1 cellular context compared by ENCODE assay signal in the genomic region with DNA sequence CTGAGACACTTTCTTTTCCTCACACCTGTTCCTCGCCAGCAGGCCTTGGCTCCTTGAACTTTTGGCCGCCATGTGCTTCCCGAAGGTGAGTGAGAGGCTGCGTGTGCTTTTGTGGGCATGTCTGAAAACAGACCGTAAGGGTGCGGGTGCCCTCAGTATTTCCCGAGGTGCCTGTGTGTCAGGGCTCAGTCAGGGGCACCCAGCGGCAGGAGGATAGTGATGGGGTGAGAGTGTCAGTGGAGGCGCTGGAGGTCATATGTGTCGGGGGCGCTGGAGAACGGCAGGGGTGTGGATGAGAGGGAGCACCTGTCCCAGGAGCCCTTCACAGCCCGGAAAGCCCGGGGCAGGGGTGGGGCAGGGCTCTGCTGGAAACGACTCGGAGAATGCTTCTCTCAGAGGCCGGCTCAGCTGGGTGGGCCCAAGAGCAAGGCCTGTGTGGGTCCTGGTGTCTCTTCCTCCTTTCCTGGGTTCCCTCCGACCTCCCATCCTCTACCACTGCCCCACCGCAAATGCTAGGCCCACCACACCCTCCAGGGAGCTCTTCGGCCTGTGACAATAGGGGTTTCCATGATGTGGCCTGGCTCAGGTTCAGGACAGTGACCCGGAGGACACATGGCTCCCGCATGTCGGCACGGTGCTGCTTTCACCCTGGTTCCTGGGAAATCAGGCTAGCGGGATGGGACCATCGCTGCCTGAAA.
TF ChIP-seq lines count a peak whose summit lies in the region.

No MANE protein-coding gene starts in this region.

TF ChIP-seq in HepG2, 621 proteins besides CTCF, POLR2A, EP300 and RAD21 (continued from another document and continues in another):
- TF ChIP-seq ZNF281 (CRISPR knock-in tag; IDR thresholded peaks at IDR 0.05; ENCODE audit: borderline replicate concordance) (no peak), SALL2 (CRISPR knock-in tag; IDR thresholded peaks at IDR 0.05) (peak; percentile 35; the same call in 1 of the 2 replicates), NRL (CRISPR knock-in tag; IDR thresholded peaks at IDR 0.05; ENCODE audit: borderline replicate concordance) (peak; percentile 26; the same call in 1 of the 2 replicates), RBFOX2 (IDR thresholded peaks at IDR 0.05; ENCODE audit: low read depth, low read length) (0 out of 2 replicates have a peak, but pooled peaks have one; percentile 31), ATF1 (CRISPR knock-in tag; IDR thresholded peaks at IDR 0.05) (no peak), CCAR2 (optimal IDR thresholded peaks at IDR 0.05; ENCODE audit: low read depth, low read length) (no peak), ZNF335 (CRISPR knock-in tag; IDR thresholded peaks at IDR 0.05) (no peak), ZNF296 (CRISPR knock-in tag; conservative IDR thresholded peaks at IDR 0.05) (no peak), SIN3A (IDR thresholded peaks at IDR 0.05; ENCODE audit: borderline replicate concordance, low read depth, low read length) (peak; percentile 15; the same call in 1 of the 2 replicates), ZSCAN9 (CRISPR knock-in tag; IDR thresholded peaks at IDR 0.05; ENCODE audit: borderline replicate concordance) (no peak), HNRNPLL (IDR thresholded peaks at IDR 0.05; ENCODE audit: low read depth, low read length, poor library complexity, severe bottlenecking) (peak; percentile 22), ZNF205 (CRISPR knock-in tag; IDR thresholded peaks at IDR 0.05) (no peak), ZNF768 (CRISPR knock-in tag; IDR thresholded peaks at IDR 0.05) (0 out of 2 replicates have a peak, but pooled peaks have one; percentile 12), ZBTB42 (CRISPR knock-in tag; IDR thresholded peaks at IDR 0.05) (no peak), ZNF788 (CRISPR knock-in tag; IDR thresholded peaks at IDR 0.05; ENCODE audit: borderline replicate concordance) (no peak), POLR2AphosphoS2 (IDR thresholded peaks at IDR 0.05; ENCODE audit: low read depth, low read length) (no peak; the same call in 1 of the 2 replicates), ZSCAN21 (CRISPR knock-in tag; IDR thresholded peaks at IDR 0.05; ENCODE audit: borderline replicate concordance) (peak; percentile 42; the same call in 1 of the 2 replicates), ZNF224 (CRISPR knock-in tag; IDR thresholded peaks at IDR 0.05) (0 out of 2 replicates have a peak, but pooled peaks have one; percentile 40), JUNB (CRISPR knock-in tag; IDR thresholded peaks at IDR 0.05; ENCODE audit: borderline replicate concordance) (peak; percentile 3; the same call in 1 of the 2 replicates), ZNF775 (CRISPR knock-in tag; IDR thresholded peaks at IDR 0.05; ENCODE audit: borderline replicate concordance) (peak; percentile 70), ZNF883 (CRISPR knock-in tag; IDR thresholded peaks at IDR 0.05; ENCODE audit: not compliant biosample characterization) (no peak), DNMT3B (CRISPR knock-in tag; conservative IDR thresholded peaks at IDR 0.05) (peak; percentile 80), HOXA5 (CRISPR knock-in tag; IDR thresholded peaks at IDR 0.05) (0 out of 2 replicates have a peak, but pooled peaks have one; percentile 30), ZNF878 (CRISPR knock-in tag; IDR thresholded peaks at IDR 0.05) (0 out of 2 replicates have a peak, but pooled peaks have one; percentile 48), ZNF34 (CRISPR knock-in tag; IDR thresholded peaks at IDR 0.05; ENCODE audit: borderline replicate concordance) (no peak), ZNF589 (CRISPR knock-in tag; conservative IDR thresholded peaks at IDR 0.05) (no peak), ZNF563 (CRISPR knock-in tag; IDR thresholded peaks at IDR 0.05) (peak; percentile 19; the same call in 1 of the 2 replicates), ZBTB7A (CRISPR knock-in tag; IDR thresholded peaks at IDR 0.05) (peak; percentile 17; the same call in 1 of the 2 replicates), BATF2 (CRISPR knock-in tag; IDR thresholded peaks at IDR 0.05) (no peak), AKNA (CRISPR knock-in tag; IDR thresholded peaks at IDR 0.05; ENCODE audit: borderline replicate concordance) (no peak), NFE2L1 (CRISPR knock-in tag; IDR thresholded peaks at IDR 0.05; ENCODE audit: borderline replicate concordance) (no peak), TEAD3 (CRISPR knock-in tag; optimal IDR thresholded peaks at IDR 0.05; ENCODE audit: borderline replicate concordance) (peak; percentile 25), ZNF616 (CRISPR knock-in tag; IDR thresholded peaks at IDR 0.05; ENCODE audit: low read depth) (peak; percentile 5; the same call in 1 of the 2 replicates), DRAP1 (CRISPR knock-in tag; IDR thresholded peaks at IDR 0.05) (no peak)
- TF ChIP-seq, protein P1, sequence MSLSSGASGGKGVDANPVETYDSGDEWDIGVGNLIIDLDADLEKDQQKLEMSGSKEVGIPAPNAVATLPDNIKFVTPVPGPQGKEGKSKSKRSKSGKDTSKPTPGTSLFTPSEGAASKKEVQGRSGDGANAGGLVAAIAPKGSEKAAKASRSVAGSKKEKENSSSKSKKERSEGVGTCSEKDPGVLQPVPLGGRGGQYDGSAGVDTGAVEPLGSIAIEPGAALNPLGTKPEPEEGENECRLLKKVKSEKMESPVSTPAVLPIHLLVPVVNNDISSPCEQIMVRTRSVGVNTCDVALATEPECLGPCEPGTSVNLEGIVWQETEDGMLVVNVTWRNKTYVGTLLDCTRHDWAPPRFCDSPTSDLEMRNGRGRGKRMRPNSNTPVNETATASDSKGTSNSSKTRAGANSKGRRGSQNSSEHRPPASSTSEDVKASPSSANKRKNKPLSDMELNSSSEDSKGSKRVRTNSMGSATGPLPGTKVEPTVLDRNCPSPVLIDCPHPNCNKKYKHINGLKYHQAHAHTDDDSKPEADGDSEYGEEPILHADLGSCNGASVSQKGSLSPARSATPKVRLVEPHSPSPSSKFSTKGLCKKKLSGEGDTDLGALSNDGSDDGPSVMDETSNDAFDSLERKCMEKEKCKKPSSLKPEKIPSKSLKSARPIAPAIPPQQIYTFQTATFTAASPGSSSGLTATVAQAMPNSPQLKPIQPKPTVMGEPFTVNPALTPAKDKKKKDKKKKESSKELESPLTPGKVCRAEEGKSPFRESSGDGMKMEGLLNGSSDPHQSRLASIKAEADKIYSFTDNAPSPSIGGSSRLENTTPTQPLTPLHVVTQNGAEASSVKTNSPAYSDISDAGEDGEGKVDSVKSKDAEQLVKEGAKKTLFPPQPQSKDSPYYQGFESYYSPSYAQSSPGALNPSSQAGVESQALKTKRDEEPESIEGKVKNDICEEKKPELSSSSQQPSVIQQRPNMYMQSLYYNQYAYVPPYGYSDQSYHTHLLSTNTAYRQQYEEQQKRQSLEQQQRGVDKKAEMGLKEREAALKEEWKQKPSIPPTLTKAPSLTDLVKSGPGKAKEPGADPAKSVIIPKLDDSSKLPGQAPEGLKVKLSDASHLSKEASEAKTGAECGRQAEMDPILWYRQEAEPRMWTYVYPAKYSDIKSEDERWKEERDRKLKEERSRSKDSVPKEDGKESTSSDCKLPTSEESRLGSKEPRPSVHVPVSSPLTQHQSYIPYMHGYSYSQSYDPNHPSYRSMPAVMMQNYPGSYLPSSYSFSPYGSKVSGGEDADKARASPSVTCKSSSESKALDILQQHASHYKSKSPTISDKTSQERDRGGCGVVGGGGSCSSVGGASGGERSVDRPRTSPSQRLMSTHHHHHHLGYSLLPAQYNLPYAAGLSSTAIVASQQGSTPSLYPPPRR (CRISPR knock-in tag; IDR thresholded peaks at IDR 0.05; ENCODE audit: borderline replicate concordance): no peak; the same call in 1 of the 2 replicates
- TF ChIP-seq, protein P2, sequence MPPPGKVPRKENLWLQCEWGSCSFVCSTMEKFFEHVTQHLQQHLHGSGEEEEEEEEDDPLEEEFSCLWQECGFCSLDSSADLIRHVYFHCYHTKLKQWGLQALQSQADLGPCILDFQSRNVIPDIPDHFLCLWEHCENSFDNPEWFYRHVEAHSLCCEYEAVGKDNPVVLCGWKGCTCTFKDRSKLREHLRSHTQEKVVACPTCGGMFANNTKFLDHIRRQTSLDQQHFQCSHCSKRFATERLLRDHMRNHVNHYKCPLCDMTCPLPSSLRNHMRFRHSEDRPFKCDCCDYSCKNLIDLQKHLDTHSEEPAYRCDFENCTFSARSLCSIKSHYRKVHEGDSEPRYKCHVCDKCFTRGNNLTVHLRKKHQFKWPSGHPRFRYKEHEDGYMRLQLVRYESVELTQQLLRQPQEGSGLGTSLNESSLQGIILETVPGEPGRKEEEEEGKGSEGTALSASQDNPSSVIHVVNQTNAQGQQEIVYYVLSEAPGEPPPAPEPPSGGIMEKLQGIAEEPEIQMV (CRISPR knock-in tag; IDR thresholded peaks at IDR 0.05; ENCODE audit: low read depth): 0 out of 2 replicates have a peak, but pooled peaks have one; percentile 12
- TF ChIP-seq, protein P3, sequence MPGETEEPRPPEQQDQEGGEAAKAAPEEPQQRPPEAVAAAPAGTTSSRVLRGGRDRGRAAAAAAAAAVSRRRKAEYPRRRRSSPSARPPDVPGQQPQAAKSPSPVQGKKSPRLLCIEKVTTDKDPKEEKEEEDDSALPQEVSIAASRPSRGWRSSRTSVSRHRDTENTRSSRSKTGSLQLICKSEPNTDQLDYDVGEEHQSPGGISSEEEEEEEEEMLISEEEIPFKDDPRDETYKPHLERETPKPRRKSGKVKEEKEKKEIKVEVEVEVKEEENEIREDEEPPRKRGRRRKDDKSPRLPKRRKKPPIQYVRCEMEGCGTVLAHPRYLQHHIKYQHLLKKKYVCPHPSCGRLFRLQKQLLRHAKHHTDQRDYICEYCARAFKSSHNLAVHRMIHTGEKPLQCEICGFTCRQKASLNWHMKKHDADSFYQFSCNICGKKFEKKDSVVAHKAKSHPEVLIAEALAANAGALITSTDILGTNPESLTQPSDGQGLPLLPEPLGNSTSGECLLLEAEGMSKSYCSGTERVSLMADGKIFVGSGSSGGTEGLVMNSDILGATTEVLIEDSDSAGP (CRISPR knock-in tag; IDR thresholded peaks at IDR 0.05; ENCODE audit: borderline replicate concordance): peak; percentile 7; the same call in 1 of the 2 replicates
